Comparison of ENCODE assay signal across 9 cellular contexts in the genomic region with DNA sequence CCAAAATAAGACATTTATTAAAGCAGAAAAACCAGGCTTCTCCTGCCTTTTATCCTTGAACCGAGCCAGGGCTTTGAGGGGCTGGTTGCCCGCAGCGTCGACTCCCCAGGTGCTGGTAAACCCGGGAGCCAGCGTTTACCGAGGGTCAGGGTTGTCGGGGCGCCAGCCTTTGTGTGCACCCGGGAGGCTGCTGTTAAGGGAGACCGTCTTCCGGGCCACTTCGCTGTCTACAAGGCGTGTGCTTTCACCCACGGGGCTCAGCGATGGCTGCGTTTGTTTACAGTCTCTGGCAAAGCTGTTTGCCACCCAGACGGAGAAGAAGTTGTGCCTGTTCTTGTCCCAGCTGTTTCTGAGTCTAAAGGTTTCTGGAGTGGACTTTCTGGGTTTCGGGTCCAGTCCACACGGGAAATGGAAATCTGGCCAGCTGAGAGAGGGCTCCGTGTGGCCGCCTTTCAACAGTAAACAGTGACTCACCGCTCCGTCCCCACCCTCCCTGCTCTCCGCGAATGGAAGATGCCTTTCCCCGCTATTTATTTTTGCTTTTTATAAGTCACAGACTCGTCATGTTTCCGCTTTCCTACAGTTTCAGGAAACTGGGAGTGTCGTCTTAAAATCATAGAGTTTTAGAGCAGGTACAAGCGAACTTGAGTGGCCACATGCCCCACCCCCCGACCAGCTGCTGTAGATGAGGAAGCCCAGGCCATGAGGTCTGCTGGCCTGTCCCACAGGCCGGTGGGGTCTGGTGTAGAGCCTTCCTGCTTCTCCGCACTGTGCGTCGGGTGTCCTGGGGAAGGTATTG. TPM values are rescaled to one million over a fixed set of nuclear protein-coding genes. Genes with fewer than 3 reads are reported as not detected.
DNase-seq lines count a peak whose midpoint lies in the region; ATAC-seq, FAIRE-seq and TF ChIP-seq lines count a peak whose summit lies in the region.
"Had no signal": no experiment of that assay in that cellular context is flagged by ENCODE, and none has a peak within 500 bp of the region (broad histone marks: within the 10 kb centered on the region; RNA-seq: fewer than 3 reads in every experiment).

No MANE protein-coding gene starts in this region.

- no peaks in the 10 kb centered on the region for H3K27me3 Mint-ChIP-seq in activated naive CD8-positive, alpha-beta T cell
- H3K27me3 Mint-ChIP-seq in progenitor cell of endocrine pancreas: no peaks in the 10 kb centered on the region

- H3K27ac Mint-ChIP-seq in activated naive CD8-positive, alpha-beta T cell: peak overlapping the region; percentile 94
- peak overlapping the region; percentile 96 for H3K27ac Mint-ChIP-seq in progenitor cell of endocrine pancreas

- H3K27ac ChIP-seq in RWPE2 (ENCODE audit: poor library complexity, severe bottlenecking): peak overlapping the region; percentile 92
- peak overlapping the region; percentile 89 to 98 for H3K27ac ChIP-seq in aorta (ENCODE audit: low read depth in 1 of 2, low read length in 2 of 2)

- TF ChIP-seq CTCF in RWPE2 (IDR thresholded peaks at IDR 0.05; ENCODE audit: poor library complexity, severe bottlenecking) (no peak), progenitor cell of endocrine pancreas (IDR thresholded peaks at IDR 0.05; ENCODE audit: unreplicated experiment) (no peak)

- H3K9me3 ChIP-seq in RWPE2 (ENCODE audit: severe bottlenecking) (no peaks in the 10 kb centered on the region), aorta (ENCODE audit: control insufficient read depth, low read length) (no peaks in the 10 kb centered on the region)

- DNase-seq in GM19239 (ENCODE audit: insufficient read length, low spot score): peak; percentile 69
- peak; percentile 89 for DNase-seq in RWPE2 (ENCODE audit: low spot score)
- peak; percentile 86 for DNase-seq in Right ventricle myocardium superior
- DNase-seq in progenitor cell of endocrine pancreas (ENCODE audit: low spot score, unreplicated experiment): no peak
- DNase-seq in aorta: peak; percentile 91 to 92
- DNase-seq in NCI-H1092 (lab: John Stamatoyannopoulos, UW): no peak

- peak; percentile 61 for FAIRE-seq in GM19239 (lab: Jason Lieb, UNC)

- WGBS in aorta, 2 donors: 1% methylated on average over 36 of the region's 36 CpGs

- H3K27me3 ChIP-seq in RWPE2 (ENCODE audit: insufficient read depth, poor library complexity, severe bottlenecking): no peaks in the 10 kb centered on the region
- H3K27me3 ChIP-seq in aorta (ENCODE audit: control insufficient read depth in 1 of 2, insufficient read depth in 2 of 2, low read length in 1 of 2): no peaks in the 10 kb centered on the region

- H3K4me1 Mint-ChIP-seq in activated naive CD8-positive, alpha-beta T cell (ENCODE audit: low read depth): peaks cover 20% of the 10 kb centered on the region
- peaks cover 32% of the 10 kb centered on the region for H3K4me1 Mint-ChIP-seq in progenitor cell of endocrine pancreas (ENCODE audit: low read depth)

- 0 out of 2 replicates have a peak, but pooled peaks cover 3% of the 10 kb centered on the region for H3K36me3 ChIP-seq in RWPE2 (ENCODE audit: low read depth)
- H3K36me3 ChIP-seq in aorta (ENCODE audit: control insufficient read depth in 1 of 2, insufficient read depth in 2 of 2, low read length in 1 of 2): no peaks in the 10 kb centered on the region

- ATAC-seq in RWPE2 (ENCODE audit: low read depth): peak; percentile 63
- peak; percentile 32 for ATAC-seq in Right ventricle myocardium superior (ENCODE audit: poor library complexity)
- peak; percentile 68 for ATAC-seq in aorta (ENCODE audit: low FRiP score)
- no peak for ATAC-seq in GM18909 (IDR thresholded peaks at IDR 0.05; ENCODE audit: poor library complexity, unreplicated experiment)

- H3K4me3 Mint-ChIP-seq in activated naive CD8-positive, alpha-beta T cell: peak overlapping the region; percentile 92
- peak overlapping the region; percentile 77 for H3K4me3 Mint-ChIP-seq in progenitor cell of endocrine pancreas (ENCODE audit: low read depth)

- H3K4me1 ChIP-seq in RWPE2 (ENCODE audit: insufficient read depth, poor library complexity, severe bottlenecking): peaks cover 28% of the 10 kb centered on the region
- no peaks in the 10 kb centered on the region for H3K4me1 ChIP-seq in aorta (ENCODE audit: control insufficient read depth in 1 of 2, insufficient read depth in 2 of 2, low read length in 2 of 2)

- H3K36me3 Mint-ChIP-seq in activated naive CD8-positive, alpha-beta T cell: no peaks in the 10 kb centered on the region
- no peaks in the 10 kb centered on the region for H3K36me3 Mint-ChIP-seq in progenitor cell of endocrine pancreas (ENCODE audit: insufficient read depth)

- H3K9me3 Mint-ChIP-seq in activated naive CD8-positive, alpha-beta T cell (ENCODE audit: low read depth): no peaks in the 10 kb centered on the region
- H3K9me3 Mint-ChIP-seq in progenitor cell of endocrine pancreas (ENCODE audit: low read depth): no peaks in the 10 kb centered on the region

- intact Hi-C loops in Right ventricle myocardium superior (cut with DNase I) (no loop called here), aorta (cut with DNase I) (no loop called here)

- H3K4me3 ChIP-seq in RWPE2 (ENCODE audit: severe bottlenecking): peak overlapping the region; percentile 58
- H3K4me3 ChIP-seq in aorta (ENCODE audit: low read length in 2 of 2): peak overlapping the region; percentile 19 to 98

RNA-seq across cellular contexts. Expression of a gene that starts 2.2 kb away (rescaled TPM):
- total RNA-seq in Right ventricle myocardium superior (59.4 TPM), progenitor cell of endocrine pancreas (21.5 and 26.2 TPM in 2 replicates), aorta (100 to 1,000 TPM in 1 of 2 donors, 10 to 100 TPM in 1; 86.3 to 131 TPM)
- 100 to 1,000 TPM in 1 of 2 donors, 10 to 100 TPM in 1; 85.4 to 106 TPM for polyA plus RNA-seq in aorta

RNA-seq across cellular contexts. Expression of a gene that starts 23.4 kb away (rescaled TPM):
- 0.30 TPM for total RNA-seq in Right ventricle myocardium superior
- 7.4 and 8.6 TPM in 2 replicates for total RNA-seq in progenitor cell of endocrine pancreas
- total RNA-seq in aorta: under 1 TPM in 1 of 2 donors, not detected in 1; 0.06 TPM
- polyA plus RNA-seq in aorta: 1 to 10 TPM in 1 of 2 donors, under 1 TPM in 1; 0.84 to 6.1 TPM
- polyA plus RNA-seq: neural cell had no signal

RNA-seq across cellular contexts. Expression of a gene that starts 28.5 kb away (rescaled TPM):
- total RNA-seq in Right ventricle myocardium superior (29.2 TPM), progenitor cell of endocrine pancreas (145 and 150 TPM in 2 replicates), aorta (10 to 100 TPM; 56.4 to 77.9 TPM)
- 100 to 1,000 TPM in 1 of 2 donors, 10 to 100 TPM in 1; 17.2 to 109 TPM for polyA plus RNA-seq in aorta

RNA-seq across cellular contexts. Expression of a gene that starts 37.2 kb away (rescaled TPM):
- total RNA-seq in Right ventricle myocardium superior (12.1 TPM), progenitor cell of endocrine pancreas (29.1 and 32.1 TPM in 2 replicates), aorta (10 to 100 TPM; 14.1 to 18.9 TPM)
- polyA plus RNA-seq in aorta: 10 to 100 TPM; 42.9 to 45.2 TPM

Comparison
In these comparisons a context has a peak if more than half of its experiments do, and no peak if none do; other contexts are left out.
1. DNase-seq: peak in GM19239 (single experiment), RWPE2 (single experiment), Right ventricle myocardium superior (single experiment) and aorta (2 of 2); none in progenitor cell of endocrine pancreas (single experiment) and NCI-H1092 (single experiment).